ENCODE assay signal across 1 cellular context in genomic region chrX:72094894-72095293, GRCh38.
A peak's percentile ranks its signal among the peaks of the same experiment; 100 is the strongest.
TF ChIP-seq lines count a peak whose summit lies in the region.

No MANE protein-coding gene starts in this region.

TF ChIP-seq in HEK293, 187 proteins besides CTCF, POLR2A, EP300 and RAD21:
- TF ChIP-seq PRDM6 (tag by site-specific recombination; IDR thresholded peaks at IDR 0.05) (no peak), MYNN (tag by site-specific recombination; IDR thresholded peaks at IDR 0.05; ENCODE audit: borderline replicate concordance) (peak; percentile 89), ZNF266 (tag by site-specific recombination; IDR thresholded peaks at IDR 0.05; ENCODE audit: low read depth) (no peak), ZBTB26 (tag by site-specific recombination; optimal IDR thresholded peaks at IDR 0.05) (no peak), ZNF23 (tag by site-specific recombination; IDR thresholded peaks at IDR 0.05; ENCODE audit: borderline replicate concordance) (no peak), ZNF837 (tag by site-specific recombination; IDR thresholded peaks at IDR 0.05) (no peak), SCRT1 (tag by site-specific recombination; IDR thresholded peaks at IDR 0.05; ENCODE audit: borderline replicate concordance) (no peak), ZNF391 (tag by site-specific recombination; IDR thresholded peaks at IDR 0.05; ENCODE audit: borderline replicate concordance, low read depth) (no peak), ZNF513 (tag by site-specific recombination; IDR thresholded peaks at IDR 0.05) (no peak), ZNF426 (tag by site-specific recombination; IDR thresholded peaks at IDR 0.05) (no peak), ZNF280D (tag by site-specific recombination; IDR thresholded peaks at IDR 0.05) (no peak), ZNF585B (tag by site-specific recombination; IDR thresholded peaks at IDR 0.05) (peak; percentile 48), ZBTB21 (tag by site-specific recombination; IDR thresholded peaks at IDR 0.05) (no peak)
